ENCODE assay signal across 26 cellular contexts in the genomic region with DNA sequence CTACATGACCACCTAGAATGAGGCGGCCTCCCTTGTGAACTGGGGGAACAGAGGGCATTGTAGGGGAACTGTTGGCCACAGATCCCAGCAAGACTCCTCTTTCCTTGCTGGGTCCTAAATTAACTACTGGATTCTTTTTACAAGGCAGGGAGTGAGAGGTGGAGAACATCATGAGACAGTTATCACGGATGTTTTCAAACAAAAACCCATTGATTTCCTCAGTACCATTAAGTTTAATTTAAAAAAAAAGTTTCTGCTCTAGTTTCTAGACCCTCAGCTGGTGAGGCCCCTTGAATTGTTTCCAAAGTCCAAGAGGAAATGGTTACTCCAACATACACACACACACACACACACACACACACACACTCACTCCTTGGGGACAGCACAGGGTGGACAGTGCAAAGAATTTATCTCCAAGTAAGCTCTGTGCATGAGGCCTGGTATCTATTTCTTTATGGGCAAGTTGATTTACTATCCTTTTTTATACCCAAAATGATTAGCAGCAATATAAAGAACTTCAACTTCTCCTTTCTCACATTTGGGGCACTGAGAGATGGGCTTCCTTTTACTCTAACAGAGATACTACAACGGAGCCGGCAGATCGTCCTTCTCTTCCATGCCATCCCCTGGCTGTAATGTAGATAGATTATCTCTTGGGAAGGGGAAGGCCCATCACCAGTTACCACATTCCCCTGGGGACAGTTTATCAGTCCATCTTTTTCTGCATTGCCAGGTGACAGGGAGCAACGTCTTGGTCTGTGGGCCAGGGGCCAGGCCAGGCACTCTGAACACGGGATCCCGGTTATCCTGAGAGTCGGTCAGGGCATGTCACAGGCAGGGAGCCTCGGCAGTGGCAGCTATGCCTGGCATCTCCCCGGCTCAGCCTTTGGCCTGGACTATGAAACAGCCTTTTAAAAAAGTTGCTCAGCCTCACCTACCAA. TPM values are rescaled to one million over a fixed set of nuclear protein-coding genes. Genes with fewer than 3 reads are reported as not detected.
DNase-seq lines count a peak whose midpoint lies in the region; ATAC-seq and TF ChIP-seq lines count a peak whose summit lies in the region.
"Had no signal": no experiment of that assay in that cellular context is flagged by ENCODE, and none has a peak within 500 bp of the region (broad histone marks: within the 10 kb centered on the region; RNA-seq: fewer than 3 reads in every experiment).

No MANE protein-coding gene starts in this region.

- no peaks in the 10 kb centered on the region for H4K20me1 ChIP-seq in OCI-LY1 (ENCODE audit: insufficient read depth, low read length)
- H4K20me1 ChIP-seq in GM23248 (ENCODE audit: insufficient read depth), result no peaks in the 10 kb centered on the region

- H3K4me2 ChIP-seq in OCI-LY1 (ENCODE audit: low read length) (peak overlapping the region; percentile 23; the same call in 1 of the 2 replicates), GM23248 (ENCODE audit: unreplicated experiment) (no peak overlapping the region)
- H3K4me2 ChIP-seq: hepatocyte had no signal

- H3K9me3 ChIP-seq in OCI-LY1 (ENCODE audit: low read length) (no peaks in the 10 kb centered on the region), spleen (no peaks in the 10 kb centered on the region), GM23248 (ENCODE audit: low read depth) (no peaks in the 10 kb centered on the region)
- H3K9me3 ChIP-seq: gastrocnemius medialis, neutrophil had no signal

- peak overlapping the region; percentile 5; the same call in 1 of the 2 replicates for H3K9ac ChIP-seq in OCI-LY1 (ENCODE audit: low read length)
- no peak overlapping the region for H3K9ac ChIP-seq in GM23248

- WGBS in spleen, 5 donors, result 61 to 73% (median 65%) methylated on average over 11 of the region's 11 CpGs
- 90 to 91% methylated on average over 11 of the region's 11 CpGs for WGBS in GM23248 (ENCODE audit: low coverage in 1 of 2, low lambda C conversion rate in 2 of 2, missing lambda C conversion rate in 2 of 2), 2 experiments

- H3K9me3 Mint-ChIP-seq in activated naive CD8-positive, alpha-beta T cell treated with anti-CD3 and anti-CD28 coated beads, Interleukin-2, amount 50 U/mL, for 24 hours, result no peaks in the 10 kb centered on the region
- no peaks in the 10 kb centered on the region for H3K9me3 Mint-ChIP-seq in activated naive CD8-positive, alpha-beta T cell treated with anti-CD3 and anti-CD28 coated beads for 36 hours
- H3K9me3 Mint-ChIP-seq: activated naive CD4-positive, alpha-beta T cell treated with anti-CD3 and anti-CD28 coated beads, Interleukin-2, amount 50 U/mL, for 24 hours; activated T-cell treated with anti-CD3 and anti-CD28 coated beads, Interleukin-2, amount 50 U/mL, for 72 hours; CD8-positive, alpha-beta memory T cell; endodermal cell; memory B cell had no signal

- no peak for TF ChIP-seq CTCF in OCI-LY1 (IDR thresholded peaks at IDR 0.05; ENCODE audit: low read length)
- TF ChIP-seq CTCF in spleen (IDR thresholded peaks at IDR 0.05 in 8 of 11, conservative IDR thresholded peaks at IDR 0.05 in 3 of 11), result no peak

- H3K9me2 ChIP-seq in OCI-LY1 (ENCODE audit: low read depth, low read length) (no peaks in the 10 kb centered on the region), GM23248 (ENCODE audit: insufficient read depth) (no peaks in the 10 kb centered on the region)

- no peak overlapping the region for H3K27ac Mint-ChIP-seq in activated naive CD8-positive, alpha-beta T cell treated with anti-CD3 and anti-CD28 coated beads, Interleukin-2, amount 50 U/mL, for 24 hours
- H3K27ac Mint-ChIP-seq in activated naive CD8-positive, alpha-beta T cell treated with anti-CD3 and anti-CD28 coated beads for 36 hours, result no peak overlapping the region
- H3K27ac Mint-ChIP-seq: activated naive CD4-positive, alpha-beta T cell treated with anti-CD3 and anti-CD28 coated beads, Interleukin-2, amount 50 U/mL, for 24 hours; activated T-cell treated with anti-CD3 and anti-CD28 coated beads, Interleukin-2, amount 50 U/mL, for 72 hours; CD8-positive, alpha-beta memory T cell; endodermal cell; memory B cell had no signal

- H2AFZ ChIP-seq in OCI-LY1 (ENCODE audit: low read length), result no peak overlapping the region
- no peak overlapping the region for H2AFZ ChIP-seq in GM23248
- H2AFZ ChIP-seq: hepatocyte had no signal

- ATAC-seq in activated naive CD8-positive, alpha-beta T cell treated with anti-CD3 and anti-CD28 coated beads, Interleukin-2, amount 50 U/mL, for 24 hours, result peak; percentile 18
- ATAC-seq: activated T-cell treated with anti-CD3 and anti-CD28 coated beads, Interleukin-2, amount 50 U/mL, for 72 hours; gastrocnemius medialis had no signal

- intact Hi-C loops in spleen (cut with DNase I; ENCODE audit: low total_unique reads), result no loop called here

- no peak for TF ChIP-seq POLR2A in spleen (IDR thresholded peaks at IDR 0.05)

- H3K36me3 ChIP-seq in OCI-LY1 (ENCODE audit: insufficient read depth, low read length) (no peaks in the 10 kb centered on the region), spleen (no peaks in the 10 kb centered on the region), GM23248 (ENCODE audit: low read depth) (no peaks in the 10 kb centered on the region)
- H3K36me3 ChIP-seq: cardiac muscle cell, gastrocnemius medialis, neutrophil had no signal

- no peaks in the 10 kb centered on the region for H3K27me3 ChIP-seq in OCI-LY1 (ENCODE audit: insufficient read depth, low read length)
- no peaks in the 10 kb centered on the region for H3K27me3 ChIP-seq in spleen (replicated peaks in 1 of 7)
- H3K27me3 ChIP-seq in GM23248 (replicated peaks; ENCODE audit: insufficient read depth), result no peaks in the 10 kb centered on the region
- H3K27me3 ChIP-seq: cardiac muscle cell, gastrocnemius medialis, hepatocyte had no signal

- no peak for DNase-seq in activated naive CD8-positive, alpha-beta T cell treated with anti-CD3 and anti-CD28 coated beads, Interleukin-2, amount 50 U/mL, for 24 hours
- no peak for DNase-seq in activated naive CD8-positive, alpha-beta T cell treated with anti-CD3 and anti-CD28 coated beads for 36 hours
- DNase-seq in epidermal melanocyte (ENCODE audit: insufficient read length, low spot score) (peak; percentile 72), spleen (peak; percentile 64), GM23248 (no peak), DMS53 treated with DMSO at 0.1 percent for 48 hours (lab: John Stamatoyannopoulos, UW; ENCODE audit: unreplicated experiment) (no peak)
- no peak for DNase-seq in stimulated activated naive CD4-positive, alpha-beta T cell (lab: John Stamatoyannopoulos, UW)
- DNase-seq: activated CD4-positive, alpha-beta T cell treated with anti-CD3 and anti-CD28 coated beads, Interleukin-2, amount 50 U/mL, for 4 hours; activated T-cell treated with anti-CD3 and anti-CD28 coated beads, Interleukin-2, amount 50 U/mL, for 72 hours; anterior cingulate cortex; CD8-positive, alpha-beta memory T cell; endodermal cell; gastrocnemius medialis; left cardiac atrium; NCI-H1105; NCI-H1930; NCI-H748 treated with DMSO at 0.1 percent for 48 hours; T1000; trophoblast cell had no signal

- H3K4me3 ChIP-seq in OCI-LY1 (ENCODE audit: low read depth, low read length, poor library complexity, severe bottlenecking) (no peak overlapping the region), spleen (no peak overlapping the region), GM23248 (no peak overlapping the region)
- H3K4me3 ChIP-seq: cardiac muscle cell, gastrocnemius medialis, hepatocyte had no signal

- H3K27ac ChIP-seq in OCI-LY1 (ENCODE audit: low read depth, low read length, poor library complexity, severe bottlenecking) (peak overlapping the region; percentile 75), spleen (peak overlapping the region in 1 of 8 donors; percentile 9), GM23248 (no peak overlapping the region)
- H3K27ac ChIP-seq: cardiac muscle cell, gastrocnemius medialis, hepatocyte, neutrophil, RWPE1 had no signal

- peaks cover 61% of the 10 kb centered on the region for H3K4me1 ChIP-seq in OCI-LY1 (ENCODE audit: insufficient read depth, low read length, severe bottlenecking)
- H3K4me1 ChIP-seq in spleen, result peaks cover 5 to 83% (median 48%) of the 10 kb centered on the region in 6 donors
- H3K4me1 ChIP-seq in GM23248 (ENCODE audit: insufficient read depth), result peaks cover 22% of the 10 kb centered on the region

- in situ Hi-C loops in GM23248 (cut with MboI), result no loop called here

- no peaks in the 10 kb centered on the region for H3F3A ChIP-seq in OCI-LY1 (ENCODE audit: insufficient read depth, low read length)
- H3F3A ChIP-seq in GM23248 (ENCODE audit: insufficient read depth), result peaks cover 4% of the 10 kb centered on the region

- peaks cover 6% of the 10 kb centered on the region for H3K4me1 Mint-ChIP-seq in activated naive CD8-positive, alpha-beta T cell treated with anti-CD3 and anti-CD28 coated beads, Interleukin-2, amount 50 U/mL, for 24 hours
- H3K4me1 Mint-ChIP-seq in activated naive CD8-positive, alpha-beta T cell treated with anti-CD3 and anti-CD28 coated beads for 36 hours, result no peaks in the 10 kb centered on the region
- H3K4me1 Mint-ChIP-seq: activated naive CD4-positive, alpha-beta T cell treated with anti-CD3 and anti-CD28 coated beads, Interleukin-2, amount 50 U/mL, for 24 hours; CD8-positive, alpha-beta memory T cell; endodermal cell had no signal

- H3K27me3 Mint-ChIP-seq in activated naive CD8-positive, alpha-beta T cell treated with anti-CD3 and anti-CD28 coated beads, Interleukin-2, amount 50 U/mL, for 24 hours, result peaks cover 4% of the 10 kb centered on the region
- H3K27me3 Mint-ChIP-seq in activated naive CD8-positive, alpha-beta T cell treated with anti-CD3 and anti-CD28 coated beads for 36 hours, result no peaks in the 10 kb centered on the region
- H3K27me3 Mint-ChIP-seq: activated naive CD4-positive, alpha-beta T cell treated with anti-CD3 and anti-CD28 coated beads, Interleukin-2, amount 50 U/mL, for 24 hours had no signal

- no peaks in the 10 kb centered on the region for H3K79me2 ChIP-seq in OCI-LY1 (ENCODE audit: insufficient read depth, low read length)
- H3K79me2 ChIP-seq in GM23248 (ENCODE audit: insufficient read depth), result peaks cover 4% of the 10 kb centered on the region; the same call in 1 of the 2 replicates
- H3K79me2 ChIP-seq: hepatocyte had no signal

- no peaks in the 10 kb centered on the region for H3K36me3 Mint-ChIP-seq in activated naive CD8-positive, alpha-beta T cell treated with anti-CD3 and anti-CD28 coated beads, Interleukin-2, amount 50 U/mL, for 24 hours (ENCODE audit: low read depth)
- H3K36me3 Mint-ChIP-seq in activated naive CD8-positive, alpha-beta T cell treated with anti-CD3 and anti-CD28 coated beads for 36 hours, result no peaks in the 10 kb centered on the region
- H3K36me3 Mint-ChIP-seq: activated naive CD4-positive, alpha-beta T cell treated with anti-CD3 and anti-CD28 coated beads, Interleukin-2, amount 50 U/mL, for 24 hours; CD8-positive, alpha-beta memory T cell; memory B cell had no signal

- H3K4me3 Mint-ChIP-seq in activated naive CD8-positive, alpha-beta T cell treated with anti-CD3 and anti-CD28 coated beads, Interleukin-2, amount 50 U/mL, for 24 hours, result no peak overlapping the region
- no peak overlapping the region for H3K4me3 Mint-ChIP-seq in activated naive CD8-positive, alpha-beta T cell treated with anti-CD3 and anti-CD28 coated beads for 36 hours
- H3K4me3 Mint-ChIP-seq: activated naive CD4-positive, alpha-beta T cell treated with anti-CD3 and anti-CD28 coated beads, Interleukin-2, amount 50 U/mL, for 24 hours; activated T-cell treated with anti-CD3 and anti-CD28 coated beads, Interleukin-2, amount 50 U/mL, for 72 hours; CD8-positive, alpha-beta memory T cell; endodermal cell; memory B cell had no signal

RNA-seq across cellular contexts. Expression of gene CORO2B, which starts 54.7 kb away (rescaled TPM):
- not detected for total RNA-seq in activated naive CD8-positive, alpha-beta T cell treated with anti-CD3 and anti-CD28 coated beads for 36 hours
- 1 to 10 TPM; 1.5 to 8.8 (median 4.5) TPM for total RNA-seq in spleen
- 1 to 10 TPM in 2 of 3 donors, under 1 TPM in 1; 0.93 to 2.4 (median 1.2) TPM for polyA plus RNA-seq in spleen
- total RNA-seq in GM23248 (2014; rRNA removed; shearing (Covaris generic)), result 7.6 and 7.7 TPM in 2 replicates
- 2.7 and 3.7 TPM in 2 replicates for polyA plus RNA-seq in GM23248 (2016; fragmentation: Nextera tagmentation; extraction: Ambion mirVana)
- total RNA-seq: CD8-positive, alpha-beta memory T cell had no signal
- polyA plus RNA-seq: CD8-positive, alpha-beta memory T cell had no signal

Comparison
In these comparisons a context has a peak if more than half of its experiments do, and no peak if none do; other contexts are left out.
1. DNase-seq: peak in epidermal melanocyte (single experiment) and spleen (single experiment); none in activated naive CD8-positive, alpha-beta T cell treated with anti-CD3 and anti-CD28 coated beads, Interleukin-2, amount 50 U/mL, for 24 hours (single experiment), activated naive CD8-positive, alpha-beta T cell treated with anti-CD3 and anti-CD28 coated beads for 36 hours (single experiment), stimulated activated naive CD4-positive, alpha-beta T cell (0 of 6), GM23248 (single experiment) and DMS53 treated with DMSO at 0.1 percent for 48 hours (single experiment).